Comparison of ENCODE assay signal across 20 cellular contexts in genomic region chr17:81022371-81022729, GRCh38. TPM values are rescaled to one million over a fixed set of nuclear protein-coding genes. Genes with fewer than 3 reads are reported as not detected.
DNase-seq lines count a peak whose midpoint lies in the region; ATAC-seq and TF ChIP-seq lines count a peak whose summit lies in the region.
"Had no signal": no experiment of that assay in that cellular context is flagged by ENCODE, and none has a peak within 500 bp of the region (broad histone marks: within the 10 kb centered on the region; RNA-seq: fewer than 3 reads in every experiment).

No MANE protein-coding gene starts in this region.

- no peak overlapping the region for H2BK5ac ChIP-seq in IMR-90 (ENCODE audit: low read depth, low read length, poor library complexity, severe bottlenecking)

- no CpG with 5 or more reads among the region's 7 CpGs for WGBS in IMR-90 (ENCODE audit: extremely low coverage in 2 of 2, insufficient read length in 1 of 2), 2 experiments

- H2BK120ac ChIP-seq in IMR-90 (ENCODE audit: low read depth, low read length) = no peak overlapping the region

- H3K9me3 Mint-ChIP-seq in CD14-positive monocyte (peaks cover 0 to 7% (median 5%) of the 10 kb centered on the region in 7 donors), nephron (no peaks in the 10 kb centered on the region)
- H3K9me3 Mint-ChIP-seq: IgD-negative memory B cell had no signal

- in situ Hi-C loops in IMR-90 (cut with MboI; ENCODE audit: low sequenced_read_pairs) = no loop called here

- ATAC-seq in IMR-90 (ENCODE audit: low read depth) (no peak), HG03108 (IDR thresholded peaks at IDR 0.05; ENCODE audit: unreplicated experiment) (no peak)

- no peak overlapping the region for H2BK15ac ChIP-seq in IMR-90 (ENCODE audit: low read depth, low read length)

- TF ChIP-seq CTCF in CD14-positive monocyte (IDR thresholded peaks at IDR 0.05) (no peak), IMR-90 (conservative IDR thresholded peaks at IDR 0.05; ENCODE audit: low read depth, low read length) (no peak), nephron (IDR thresholded peaks at IDR 0.05; ENCODE audit: unreplicated experiment in 3 of 3) (no peak), GM10266 (IDR thresholded peaks at IDR 0.05; ENCODE audit: control insufficient read depth, insufficient read depth, low read depth, missing control alignments) (no peak)

- intact Hi-C loops in CD14-positive monocyte (cut with micrococcal nuclease) (loop anchor here in 1 of 2 donors (5.0 kb wide), 1 partner anchor 80 kb away; no protein-coding TSS in a partner anchor), IMR-90 (cut with micrococcal nuclease) (no loop called here)

- no TSS peak for BruUV-seq in IMR-90 (replicated peaks; lab: Mats Ljungman, UMichigan)

- no peaks in the 10 kb centered on the region for H4K20me1 ChIP-seq in IMR-90 (ENCODE audit: insufficient read depth, low read length)

- H3K79me1 ChIP-seq in IMR-90 (ENCODE audit: low read depth in 1 of 2, low read length in 2 of 2) = no peaks in the 10 kb centered on the region

- TF ChIP-seq POLR2A in IMR-90 (IDR thresholded peaks at IDR 0.05; ENCODE audit: low read depth, low read length) = no peak

- CTCF ChIA-PET in IMR-90 (lab: Yijun Ruan, JAX) = interaction anchor here (0.6 kb wide), 1 partner anchor 33 kb away, joined by 3 read pairs; no protein-coding TSS in a partner anchor

- H3K4me3 Mint-ChIP-seq in CD14-positive monocyte (peak overlapping the region in 1 of 2 donors; percentile 15), nephron (peak overlapping the region in 1 of 3 experiments; percentile 20)
- H3K4me3 Mint-ChIP-seq: CD4-positive, CD25-positive, alpha-beta regulatory T cell; IgD-negative memory B cell had no signal

- no peak overlapping the region for H3K9ac ChIP-seq in IMR-90 (ENCODE audit: low read depth, low read length)

- no peak overlapping the region for H3K23ac ChIP-seq in IMR-90 (ENCODE audit: low read depth, low read length)

- no peak overlapping the region for H3K4me3 ChIP-seq in IMR-90 (ENCODE audit: insufficient read depth, low read depth, low read length)
- no peak overlapping the region for H3K4me3 ChIP-seq in SJCRH30
- H3K4me3 ChIP-seq: Peyer's patch, SK-N-MC had no signal

- H3K27ac ChIP-seq in IMR-90 (ENCODE audit: insufficient read depth, low read length) (no peak overlapping the region), SJCRH30 (no peak overlapping the region)
- H3K27ac ChIP-seq: 22Rv1, Peyer's patch, SK-N-MC had no signal

- no peak overlapping the region for H3K14ac ChIP-seq in IMR-90 (replicated peaks; ENCODE audit: low read depth, low read length)

- H3K9me3 ChIP-seq in IMR-90 (ENCODE audit: control insufficient read depth, insufficient read depth, low read length) (peaks cover 1% of the 10 kb centered on the region; the same call in 1 of the 2 replicates), SJCRH30 (replicated peaks) (no peaks in the 10 kb centered on the region)
- H3K9me3 ChIP-seq: Caco-2 had no signal

- peaks cover 23% of the 10 kb centered on the region for H3K27me3 ChIP-seq in IMR-90 (ENCODE audit: control insufficient read depth, insufficient read depth, low read length)
- peaks cover 30% of the 10 kb centered on the region for H3K27me3 ChIP-seq in SJCRH30
- H3K27me3 ChIP-seq: Peyer's patch had no signal

- no peak overlapping the region for H3K4ac ChIP-seq in IMR-90 (ENCODE audit: low read depth, low read length)

- no peak for TF ChIP-seq RAD21 in IMR-90 (IDR thresholded peaks at IDR 0.05; ENCODE audit: low read length)

- H3K36me3 Mint-ChIP-seq in CD14-positive monocyte (no peaks in the 10 kb centered on the region), nephron (ENCODE audit: low read depth) (no peaks in the 10 kb centered on the region)
- H3K36me3 Mint-ChIP-seq: CD4-positive, CD25-positive, alpha-beta regulatory T cell had no signal

- POLR2A ChIA-PET in IMR-90 (lab: Charles Lee; ENCODE audit: unreplicated experiment) = no interaction called here

- no peak overlapping the region for H2AK5ac ChIP-seq in IMR-90 (ENCODE audit: low read depth, low read length)

- 0 out of 2 replicates have a peak, but pooled peaks cover 3% of the 10 kb centered on the region for H3K9me1 ChIP-seq in IMR-90 (ENCODE audit: insufficient read depth, low read length)

- H3K4me1 Mint-ChIP-seq in CD14-positive monocyte (peaks cover 27% of the 10 kb centered on the region), nephron (peaks cover 44% of the 10 kb centered on the region)

- H3K4me1 ChIP-seq in IMR-90 (ENCODE audit: control insufficient read depth, insufficient read depth, low read length) = peaks cover 11% of the 10 kb centered on the region
- H3K4me1 ChIP-seq in SJCRH30 = peaks cover 20% of the 10 kb centered on the region
- H3K4me1 ChIP-seq: Caco-2 had no signal

- H3K27me3 Mint-ChIP-seq in CD14-positive monocyte (ENCODE audit: low read depth in 3 of 3) = peaks cover 12 to 38% (median 23%) of the 10 kb centered on the region in 3 donors
- peaks cover 12% of the 10 kb centered on the region for H3K27me3 Mint-ChIP-seq in nephron (ENCODE audit: low read depth)

- dilution Hi-C loops in IMR-90 (cut with HindIII; ENCODE audit: low sequenced_read_pairs, unreplicated experiment) = no loop called here

- no peak overlapping the region for H2AK9ac ChIP-seq in IMR-90 (replicated peaks; ENCODE audit: low read depth, low read length, poor library complexity)

- no peak overlapping the region for H4K8ac ChIP-seq in IMR-90 (ENCODE audit: low read depth in 2 of 2, low read length in 2 of 2)

- no peak overlapping the region for H3K18ac ChIP-seq in IMR-90 (ENCODE audit: low read depth, low read length)

- DNase-seq in DMS 273 (lab: John Stamatoyannopoulos, UW; ENCODE audit: unreplicated experiment) (peak; percentile 39), DMS 273 treated with DMSO at 0.1 percent for 48 hours (lab: John Stamatoyannopoulos, UW) (no peak), CD14-positive monocyte (ENCODE audit: low spot score) (peak; percentile 27), IMR-90 (no peak), GM10266 (ENCODE audit: extremely low spot score) (no peak), SJCRH30 (no peak)
- DNase-seq: Caco-2; CD4-positive, CD25-positive, alpha-beta regulatory T cell; DMS79 treated with DMSO at 0.1 percent for 48 hours; MM.1S; NCI-H146; NCI-H2081; NK-92 treated with Interleukin-12 subunit alpha and Interleukin-12 subunit beta, amount 100 ng/mL, for 24 hours; Peyer's patch; Right ventricle myocardium superior had no signal

- no peak overlapping the region for H4K91ac ChIP-seq in IMR-90 (ENCODE audit: insufficient read depth, low read depth, low read length)

- no peaks in the 10 kb centered on the region for H3K36me3 ChIP-seq in IMR-90 (ENCODE audit: control insufficient read depth, insufficient read depth, low read length)
- H3K36me3 ChIP-seq in SJCRH30 = no peaks in the 10 kb centered on the region
- H3K36me3 ChIP-seq: Peyer's patch had no signal

- no peak overlapping the region for H2BK20ac ChIP-seq in IMR-90 (ENCODE audit: low read depth, low read length)

- H2AFZ ChIP-seq in IMR-90 (replicated peaks; ENCODE audit: low read length, poor library complexity) = peak overlapping the region; percentile 9

- no peak overlapping the region for H3K27ac Mint-ChIP-seq in CD14-positive monocyte
- peak overlapping the region in 2 of 3 experiments; percentile 17 to 57 for H3K27ac Mint-ChIP-seq in nephron
- H3K27ac Mint-ChIP-seq: IgD-negative memory B cell had no signal

- no peak overlapping the region for H4K5ac ChIP-seq in IMR-90 (ENCODE audit: low read depth, low read length)

- H3K4me2 ChIP-seq in IMR-90 (ENCODE audit: low read depth, low read length) = no peak overlapping the region

- H3K56ac ChIP-seq in IMR-90 (ENCODE audit: extremely low read depth, insufficient read depth, low read length) = no peak overlapping the region

TF ChIP-seq in IMR-90, 13 proteins besides CTCF, POLR2A, EP300 and RAD21:
- TF ChIP-seq MXI1 (IDR thresholded peaks at IDR 0.05; ENCODE audit: borderline replicate concordance, low read depth, low read length) = no peak
- TF ChIP-seq MAZ (IDR thresholded peaks at IDR 0.05; ENCODE audit: borderline replicate concordance, low read depth, low read length) = no peak
- no peak for TF ChIP-seq CEBPB (IDR thresholded peaks at IDR 0.05; ENCODE audit: low read depth, low read length)
- TF ChIP-seq FOS (IDR thresholded peaks at IDR 0.05; ENCODE audit: low read depth, low read length) = no peak
- no peak for TF ChIP-seq RCOR1 (IDR thresholded peaks at IDR 0.05; ENCODE audit: insufficient replicate concordance, low read length)
- TF ChIP-seq CHD1 (IDR thresholded peaks at IDR 0.05; ENCODE audit: low read depth, low read length) = no peak
- TF ChIP-seq RFX5 (IDR thresholded peaks at IDR 0.05; ENCODE audit: low read depth, low read length) = no peak
- no peak for TF ChIP-seq BHLHE40 (IDR thresholded peaks at IDR 0.05; ENCODE audit: low read depth, low read length)
TF ChIP-seq in IMR-90: peak in this region for 0.

RNA-seq across cellular contexts. Expression of gene BAIAP2, which starts 12.6 kb away (rescaled TPM):
- polyA plus RNA-seq in CD14-positive monocyte (10 to 100 TPM in 1 of 2 donors, 1 to 10 TPM in 1; 8.6 to 11.2 TPM), IMR-90 (2012; rRNA removed) (32.6 and 36.1 TPM in 2 replicates)
- total RNA-seq in IMR-90 (2012; rRNA removed) = 18.3 and 22.8 TPM in 2 replicates
- polyA plus RNA-seq in IMR-90 (2012; cell fraction: cytosol; rRNA removed) = 27.3 and 38.0 TPM in 2 replicates
- polyA plus RNA-seq in IMR-90 (2012; cell fraction: nucleus; rRNA removed; ENCODE audit: low replicate concordance) = 37.9 and 82.6 TPM in 2 replicates
- 22.1 and 26.0 TPM in 2 replicates for total RNA-seq in SJCRH30 (2014; rRNA removed; shearing (Covaris generic))

RNA-seq across cellular contexts. Expression of gene CHMP6, which starts 30.7 kb away (rescaled TPM):
- polyA plus RNA-seq in CD14-positive monocyte (10 to 100 TPM; 44.1 to 44.8 TPM), IMR-90 (2012; rRNA removed) (40.3 and 44.2 TPM in 2 replicates)
- total RNA-seq in IMR-90 (2012; rRNA removed) = 5.0 and 7.2 TPM in 2 replicates
- polyA plus RNA-seq in IMR-90 (2012; cell fraction: cytosol; rRNA removed) = 36.0 and 41.8 TPM in 2 replicates
- polyA plus RNA-seq in IMR-90 (2012; cell fraction: nucleus; rRNA removed; ENCODE audit: low replicate concordance) = 18.8 and 27.5 TPM in 2 replicates
- 23.5 and 27.6 TPM in 2 replicates for total RNA-seq in SJCRH30 (2014; rRNA removed; shearing (Covaris generic))

Comparison
In these comparisons a context has a peak if more than half of its experiments do, and no peak if none do; other contexts are left out.
1. DNase-seq: peak in DMS 273 (single experiment) and CD14-positive monocyte (single experiment); none in DMS 273 treated with DMSO at 0.1 percent for 48 hours (single experiment), IMR-90 (single experiment), GM10266 (single experiment) and SJCRH30 (0 of 2).
2. H3K27ac Mint-ChIP-seq: peak in nephron (2 of 3); none in CD14-positive monocyte (0 of 7).